Comparison of ENCODE assay signal across 27 cellular contexts in genomic region chr5:180340856-180341255, GRCh38. TPM values are rescaled to one million over a fixed set of nuclear protein-coding genes. Genes with fewer than 3 reads are reported as not detected.
DNase-seq lines count a peak whose midpoint lies in the region; ATAC-seq, FAIRE-seq and TF ChIP-seq lines count a peak whose summit lies in the region.
"Had no signal": no experiment of that assay in that cellular context is flagged by ENCODE, and none has a peak within 500 bp of the region (broad histone marks: within the 10 kb centered on the region; RNA-seq: fewer than 3 reads in every experiment).

No MANE protein-coding gene starts in this region.

- no peak overlapping the region for H3K4ac ChIP-seq in IMR-90 (ENCODE audit: low read depth, low read length)
- H3K4ac ChIP-seq in H1 (replicated peaks; ENCODE audit: insufficient read length, low read depth, low read length), result no peak overlapping the region

- no peaks in the 10 kb centered on the region for H3K9me3 Mint-ChIP-seq in activated CD8-positive, alpha-beta memory T cell treated with anti-CD3 and anti-CD28 coated beads, Interleukin-2, amount 10 ng/mL, durations not matched to agents 7 days and 5 days (ENCODE audit: low read depth)
- H3K9me3 Mint-ChIP-seq: activated naive CD8-positive, alpha-beta T cell treated with anti-CD3 and anti-CD28 coated beads, Interleukin-2, amount 10 ng/mL, durations not matched to agents 7 days and 5 days; brain; T-cell had no signal

- H3K9ac ChIP-seq in IMR-90 (ENCODE audit: low read depth, low read length) (no peak overlapping the region), H1 (replicated peaks in 1 of 4; ENCODE audit: extremely low read depth in 1 of 4, low read depth in 3 of 4, low read length in 3 of 4) (no peak overlapping the region)

- H4K20me1 ChIP-seq in IMR-90 (ENCODE audit: insufficient read depth, low read length), result peaks cover 7% of the 10 kb centered on the region; the same call in 1 of the 2 replicates
- H4K20me1 ChIP-seq in H1 (replicated peaks in 1 of 2; ENCODE audit: control insufficient read depth in 1 of 2, insufficient read depth in 2 of 2, low read length in 2 of 2), result peaks cover 0 to 4% of the 10 kb centered on the region in 2 experiments

- H2BK20ac ChIP-seq in IMR-90 (ENCODE audit: low read depth, low read length), result no peak overlapping the region
- H2BK20ac ChIP-seq in H1 (ENCODE audit: low read length), result no peak overlapping the region

- no peak overlapping the region for H2BK15ac ChIP-seq in IMR-90 (ENCODE audit: low read depth, low read length)
- H2BK15ac ChIP-seq in H1 (ENCODE audit: low read length), result no peak overlapping the region

- H2BK12ac ChIP-seq in H1 (ENCODE audit: low read depth, low read length), result no peak overlapping the region

- intact Hi-C loops in IMR-90 (cut with micrococcal nuclease), result no loop called here

- H3K27me3 Mint-ChIP-seq in activated CD8-positive, alpha-beta memory T cell treated with anti-CD3 and anti-CD28 coated beads, Interleukin-2, amount 10 ng/mL, durations not matched to agents 7 days and 5 days, result peaks cover 10% of the 10 kb centered on the region
- H3K27me3 Mint-ChIP-seq: brain had no signal

- POLR2A ChIA-PET in IMR-90 (lab: Charles Lee; ENCODE audit: unreplicated experiment), result no interaction called here
- POLR2A ChIA-PET in H1 (lab: Charles Lee; ENCODE audit: partially characterized antibody), result interaction anchor here (10.4 kb wide), 1 partner anchor 8 kb away, joined by 146 read pairs; no protein-coding TSS in a partner anchor

- TF ChIP-seq CTCF in IMR-90 (conservative IDR thresholded peaks at IDR 0.05; ENCODE audit: low read depth, low read length) (no peak), H1 (IDR thresholded peaks at IDR 0.05; ENCODE audit: control extremely low read depth in 1 of 3, insufficient read depth in 1 of 3, low read depth in 1 of 3, low read length in 3 of 3) (no peak)

- peak; percentile 78 for ATAC-seq in IMR-90 (ENCODE audit: low read depth)
- no peak for ATAC-seq in activated CD8-positive, alpha-beta memory T cell treated with anti-CD3 and anti-CD28 coated beads, Interleukin-2, amount 10 ng/mL, durations not matched to agents 7 days and 5 days
- no peak for ATAC-seq in HG03196 (IDR thresholded peaks at IDR 0.05; ENCODE audit: unreplicated experiment)
- no peak for ATAC-seq in GM18870 (IDR thresholded peaks at IDR 0.05; ENCODE audit: unreplicated experiment)
- ATAC-seq: GM12878; naive thymus-derived CD4-positive, alpha-beta T cell; T-cell had no signal

- no peak overlapping the region for H2BK5ac ChIP-seq in IMR-90 (ENCODE audit: low read depth, low read length, poor library complexity, severe bottlenecking)
- H2BK5ac ChIP-seq in H1 (ENCODE audit: low read depth, low read length), result no peak overlapping the region

- no peaks in the 10 kb centered on the region for H3K9me3 ChIP-seq in IMR-90 (ENCODE audit: control insufficient read depth, insufficient read depth, low read length)
- no peaks in the 10 kb centered on the region for H3K9me3 ChIP-seq in H1 (ENCODE audit: insufficient read depth in 2 of 2, low read depth in 1 of 2, low read length in 1 of 2)
- H3K9me3 ChIP-seq in muscle layer of duodenum (ENCODE audit: control insufficient read depth in 1 of 2, low read length in 2 of 2), result no peaks in the 10 kb centered on the region
- H3K9me3 ChIP-seq: right atrium auricular region, suprapubic skin had no signal

- H3K4me1 Mint-ChIP-seq in activated CD8-positive, alpha-beta memory T cell treated with anti-CD3 and anti-CD28 coated beads, Interleukin-2, amount 10 ng/mL, durations not matched to agents 7 days and 5 days, result no peaks in the 10 kb centered on the region
- H3K4me1 Mint-ChIP-seq: activated naive CD8-positive, alpha-beta T cell treated with anti-CD3 and anti-CD28 coated beads, Interleukin-2, amount 10 ng/mL, durations not matched to agents 7 days and 5 days; CD4-positive, CD25-positive, alpha-beta regulatory T cell; naive thymus-derived CD4-positive, alpha-beta T cell; T-cell had no signal

- H3K79me1 ChIP-seq in IMR-90 (ENCODE audit: low read depth in 1 of 2, low read length in 2 of 2) (peaks cover 0 to 22% of the 10 kb centered on the region in 2 experiments; a peak in 3 of 4 replicates), H1 (ENCODE audit: low read depth, low read length) (peaks cover 12% of the 10 kb centered on the region)

- H3K23ac ChIP-seq in IMR-90 (ENCODE audit: low read depth, low read length) (no peak overlapping the region), H1 (ENCODE audit: insufficient read length) (no peak overlapping the region)

- H4K5ac ChIP-seq in IMR-90 (ENCODE audit: low read depth, low read length) (no peak overlapping the region), H1 (ENCODE audit: insufficient read length, low read depth, low read length) (peak overlapping the region; percentile 41)

- no peak overlapping the region for H2AFZ ChIP-seq in IMR-90 (replicated peaks; ENCODE audit: low read length, poor library complexity)
- H2AFZ ChIP-seq in H1 (ENCODE audit: low read length), result no peak overlapping the region

- H3K9me1 ChIP-seq in IMR-90 (ENCODE audit: insufficient read depth, low read length), result peaks cover 7% of the 10 kb centered on the region; the same call in 1 of the 2 replicates

- no peak overlapping the region for H4K91ac ChIP-seq in IMR-90 (ENCODE audit: insufficient read depth, low read depth, low read length)
- no peak overlapping the region for H4K91ac ChIP-seq in H1 (replicated peaks; ENCODE audit: insufficient read length, low read length)

- H3K56ac ChIP-seq in IMR-90 (ENCODE audit: extremely low read depth, insufficient read depth, low read length) (no peak overlapping the region), H1 (replicated peaks; ENCODE audit: insufficient read length, low read depth, low read length) (no peak overlapping the region)

- no peak overlapping the region for H3K27ac Mint-ChIP-seq in activated CD8-positive, alpha-beta memory T cell treated with anti-CD3 and anti-CD28 coated beads, Interleukin-2, amount 10 ng/mL, durations not matched to agents 7 days and 5 days
- H3K27ac Mint-ChIP-seq: activated naive CD8-positive, alpha-beta T cell treated with anti-CD3 and anti-CD28 coated beads, Interleukin-2, amount 10 ng/mL, durations not matched to agents 7 days and 5 days; brain; CD4-positive, CD25-positive, alpha-beta regulatory T cell; naive thymus-derived CD4-positive, alpha-beta T cell; T-cell had no signal

- H2AK9ac ChIP-seq in IMR-90 (replicated peaks; ENCODE audit: low read depth, low read length, poor library complexity), result no peak overlapping the region

- no peak overlapping the region for H3K4me3 Mint-ChIP-seq in activated CD8-positive, alpha-beta memory T cell treated with anti-CD3 and anti-CD28 coated beads, Interleukin-2, amount 10 ng/mL, durations not matched to agents 7 days and 5 days
- H3K4me3 Mint-ChIP-seq: activated naive CD8-positive, alpha-beta T cell treated with anti-CD3 and anti-CD28 coated beads, Interleukin-2, amount 10 ng/mL, durations not matched to agents 7 days and 5 days; brain; CD4-positive, CD25-positive, alpha-beta regulatory T cell; naive thymus-derived CD4-positive, alpha-beta T cell; T-cell had no signal

- H2BK120ac ChIP-seq in IMR-90 (ENCODE audit: low read depth, low read length), result no peak overlapping the region
- H2BK120ac ChIP-seq in H1 (replicated peaks; ENCODE audit: low read depth, low read length), result no peak overlapping the region

- H3K4me1 ChIP-seq in IMR-90 (ENCODE audit: control insufficient read depth, insufficient read depth, low read length) (peaks cover 7% of the 10 kb centered on the region; the same call in 1 of the 2 replicates), H1 (replicated peaks in 1 of 4; ENCODE audit: control insufficient read depth in 3 of 4, insufficient read depth in 4 of 4, low read length in 3 of 4) (peaks cover 22 to 43% (median 31%) of the 10 kb centered on the region in 4 experiments), muscle layer of duodenum (ENCODE audit: control insufficient read depth in 1 of 2, insufficient read depth in 2 of 2, low read length in 2 of 2) (peaks cover 0 to 12% of the 10 kb centered on the region in 2 donors)

- H3K27me3 ChIP-seq in IMR-90 (ENCODE audit: control insufficient read depth, insufficient read depth, low read length), result no peaks in the 10 kb centered on the region
- H3K27me3 ChIP-seq in H1 (replicated peaks in 1 of 4; ENCODE audit: control insufficient read depth in 3 of 4, extremely low read depth in 1 of 4, insufficient read depth in 3 of 4, low read length in 3 of 4), result no peaks in the 10 kb centered on the region
- no peaks in the 10 kb centered on the region for H3K27me3 ChIP-seq in muscle layer of duodenum (ENCODE audit: low read depth, low read length)
- H3K27me3 ChIP-seq: right atrium auricular region, suprapubic skin had no signal

- no peak overlapping the region for H3K27ac ChIP-seq in IMR-90 (ENCODE audit: insufficient read depth, low read length)
- no peak overlapping the region for H3K27ac ChIP-seq in H1 (ENCODE audit: low read depth, low read length)
- peak overlapping the region; percentile 8 for H3K27ac ChIP-seq in muscle layer of duodenum (ENCODE audit: low read length)
- H3K27ac ChIP-seq: coronary artery, right atrium auricular region, suprapubic skin had no signal

- TF ChIP-seq POLR2A in IMR-90 (IDR thresholded peaks at IDR 0.05; ENCODE audit: low read depth, low read length), result no peak
- TF ChIP-seq POLR2A in H1 (IDR thresholded peaks at IDR 0.05; ENCODE audit: control extremely low read depth in 1 of 2, low read depth in 2 of 2, low read length in 2 of 2), result no peak

- dilution Hi-C loops in IMR-90 (cut with HindIII; ENCODE audit: low sequenced_read_pairs, unreplicated experiment), result no loop called here

- H3K23me2 ChIP-seq in H1 (ENCODE audit: low read depth, low read length), result peaks cover 2% of the 10 kb centered on the region; the same call in 1 of the 2 replicates

- no peak overlapping the region for H2AK5ac ChIP-seq in IMR-90 (ENCODE audit: low read depth, low read length)
- no peak overlapping the region; the same call in 1 of the 2 replicates for H2AK5ac ChIP-seq in H1 (ENCODE audit: low read depth, low read length)

- WGBS in IMR-90 (ENCODE audit: extremely low coverage in 2 of 2, insufficient read length in 1 of 2), 2 experiments, result 83% methylated on average over 3 of the region's 9 CpGs; no CpG with 5 or more reads in 1 of the 2 experiments
- 92% methylated on average over 9 of the region's 9 CpGs; no CpG with 5 or more reads in 1 of the 2 experiments for WGBS in H1 (ENCODE audit: extremely low coverage in 1 of 2, insufficient coverage in 1 of 2, insufficient read length in 1 of 2, insufficient replicate concordance in 2 of 2, low coverage in 1 of 2, low lambda C conversion rate in 2 of 2, missing lambda C conversion rate in 1 of 2), 2 experiments

- no peaks in the 10 kb centered on the region for H3K36me3 Mint-ChIP-seq in activated CD8-positive, alpha-beta memory T cell treated with anti-CD3 and anti-CD28 coated beads, Interleukin-2, amount 10 ng/mL, durations not matched to agents 7 days and 5 days
- H3K36me3 Mint-ChIP-seq: activated naive CD8-positive, alpha-beta T cell treated with anti-CD3 and anti-CD28 coated beads, Interleukin-2, amount 10 ng/mL, durations not matched to agents 7 days and 5 days; CD4-positive, CD25-positive, alpha-beta regulatory T cell; naive thymus-derived CD4-positive, alpha-beta T cell; T-cell had no signal

- CTCF ChIA-PET in IMR-90 (lab: Yijun Ruan, JAX), result no interaction called here
- CTCF ChIA-PET in H1 (lab: Charles Lee; ENCODE audit: partially characterized antibody), result interaction anchor here (1.4 to 4.3 kb wide), 6 partner anchors 9 to 130 kb away, joined by 3 to 29 read pairs (median 10); no protein-coding TSS in a partner anchor
- CTCF ChIA-PET in activated CD8-positive, alpha-beta memory T cell treated with anti-CD3 and anti-CD28 coated beads, Interleukin-2, amount 10 ng/mL, durations not matched to agents 7 days and 5 days (lab: Charles Lee), result interaction anchor here (5.7 kb wide), 1 partner anchor 12 kb away, joined by 24 read pairs; no protein-coding TSS in a partner anchor

- no peak for TF ChIP-seq EP300 in H1 (IDR thresholded peaks at IDR 0.05; ENCODE audit: borderline replicate concordance in 1 of 2, low read depth in 2 of 2, low read length in 2 of 2)

- BruUV-seq in IMR-90 (replicated peaks; lab: Mats Ljungman, UMichigan), result no TSS peak

- H3K4me3 ChIP-seq in IMR-90 (ENCODE audit: insufficient read depth, low read depth, low read length), result no peak overlapping the region
- H3K4me3 ChIP-seq in H1 (ENCODE audit: extremely low read depth in 1 of 4, insufficient read depth in 2 of 4, low read depth in 3 of 4, low read length in 4 of 4), result no peak overlapping the region
- H3K4me3 ChIP-seq in muscle layer of duodenum (ENCODE audit: low read depth in 1 of 2, low read length in 2 of 2), result no peak overlapping the region
- H3K4me3 ChIP-seq: coronary artery, GM12878, right atrium auricular region, suprapubic skin had no signal

- no peak overlapping the region for H3K18ac ChIP-seq in IMR-90 (ENCODE audit: low read depth, low read length)
- no peak overlapping the region; the same call in 1 of the 2 replicates for H3K18ac ChIP-seq in H1 (ENCODE audit: extremely low read depth, low read length)

- peak; percentile 44 for DNase-seq in AG08395 (ENCODE audit: low spot score)
- DNase-seq in IMR-90, result peak; percentile 58
- no peak for DNase-seq in H1 (ENCODE audit: low read depth in 1 of 2, low spot score in 2 of 2)
- no peak for DNase-seq in activated CD8-positive, alpha-beta memory T cell treated with anti-CD3 and anti-CD28 coated beads, Interleukin-2, amount 10 ng/mL, durations not matched to agents 7 days and 5 days
- DNase-seq in NCI-H2196 treated with DMSO at 0.1 percent for 48 hours (lab: John Stamatoyannopoulos, UW; ENCODE audit: unreplicated experiment), result no peak
- DNase-seq: activated CD4-positive, alpha-beta T cell treated with anti-CD3 and anti-CD28 coated beads for 48 hours; activated naive CD8-positive, alpha-beta T cell treated with anti-CD3 and anti-CD28 coated beads, Interleukin-2, amount 10 ng/mL, durations not matched to agents 7 days and 5 days; CD4-positive, CD25-positive, alpha-beta regulatory T cell; HCEC 1CT; hippocampal formation; mammary epithelial cell; MM.1S; naive thymus-derived CD4-positive, alpha-beta T cell; NCI-H2171 treated with DMSO at 0.1 percent for 48 hours; NCI-H69; stimulated activated CD4-positive, alpha-beta T cell treated with anti-CD3 and anti-CD28 coated beads, Interleukin-15, amount 100 ng/mL, for 24 hours; T-cell had no signal

- in situ Hi-C loops in IMR-90 (cut with MboI; ENCODE audit: low sequenced_read_pairs), result no loop called here

- no peak overlapping the region for H3K14ac ChIP-seq in IMR-90 (replicated peaks; ENCODE audit: low read depth, low read length)
- no peak overlapping the region for H3K14ac ChIP-seq in H1 (ENCODE audit: insufficient read length)

- H4K8ac ChIP-seq in IMR-90 (ENCODE audit: low read depth in 2 of 2, low read length in 2 of 2) (no peak overlapping the region), H1 (ENCODE audit: extremely low read depth, insufficient read depth, low read length) (no peak overlapping the region; the same call in 1 of the 2 replicates)

- no peak overlapping the region for H3K4me2 ChIP-seq in IMR-90 (ENCODE audit: low read depth, low read length)
- H3K4me2 ChIP-seq in H1 (ENCODE audit: insufficient read depth in 1 of 2, low read depth in 2 of 2, low read length in 2 of 2), result no peak overlapping the region

- no peak for FAIRE-seq in H1 (lab: Jason Lieb, UNC)
- FAIRE-seq: GM12878, keratinocyte, urothelium cell line had no signal

- TF ChIP-seq RAD21 in IMR-90 (IDR thresholded peaks at IDR 0.05; ENCODE audit: low read length), result no peak
- no peak for TF ChIP-seq RAD21 in H1 (IDR thresholded peaks at IDR 0.05 in 1 of 2, conservative IDR thresholded peaks at IDR 0.05 in 1 of 2; ENCODE audit: low read depth in 2 of 2, low read length in 2 of 2)

- H3K79me2 ChIP-seq in H1 (ENCODE audit: control insufficient read depth in 1 of 2, insufficient read depth in 2 of 2, low read length in 2 of 2), result peaks cover 8 to 47% of the 10 kb centered on the region in 2 experiments; a peak in 3 of 4 replicates

- H3K36me3 ChIP-seq in IMR-90 (ENCODE audit: control insufficient read depth, insufficient read depth, low read length) (peaks cover 11% of the 10 kb centered on the region), H1 (ENCODE audit: control insufficient read depth in 2 of 4, insufficient read depth in 4 of 4, low read length in 3 of 4) (peaks cover 4 to 24% (median 17%) of the 10 kb centered on the region in 4 experiments), muscle layer of duodenum (ENCODE audit: control insufficient read depth in 1 of 2, insufficient read depth in 2 of 2, low read length in 2 of 2) (peaks cover 0 to 14% of the 10 kb centered on the region in 2 donors)

RNA-seq across cellular contexts. Expression of gene GFPT2, which starts 12.3 kb away (rescaled TPM):
- 20.6 and 20.8 TPM in 2 replicates for total RNA-seq in IMR-90 (2012; rRNA removed)
- polyA plus RNA-seq in IMR-90 (2012; rRNA removed), result 17.7 and 20.3 TPM in 2 replicates
- polyA plus RNA-seq in IMR-90 (2012; cell fraction: cytosol; rRNA removed), result 11.8 and 14.2 TPM in 2 replicates
- polyA plus RNA-seq in IMR-90 (2012; cell fraction: nucleus; rRNA removed; ENCODE audit: low replicate concordance), result 18.2 and 28.4 TPM in 2 replicates
- total RNA-seq in H1 (2021; fragmentation: NEBNext Ultra II Directional; extraction: Animal tissue kit (Norgen Biotek cat#: 25700)), result 141 and 143 TPM in 2 replicates
- polyA plus RNA-seq in H1 (2011; rRNA removed), result 83.7 and 90.0 TPM in 2 replicates
- polyA plus RNA-seq in H1 (2011; cell fraction: cytosol; rRNA removed), result 101 TPM
- polyA plus RNA-seq in H1 (2011; cell fraction: nucleus; rRNA removed), result 136 TPM
- 78.6 to 104 TPM (median 83.3 TPM) in 4 replicates for polyA plus RNA-seq in H1 (2012, experiment 1 of 2)
- 47.5 TPM for polyA plus RNA-seq in H1 (2012, experiment 2 of 2)
- polyA plus RNA-seq in H1 (2013, experiment 1 of 2), result 73.7 TPM
- 66.5 TPM for polyA plus RNA-seq in H1 (2013, experiment 2 of 2)
- polyA minus RNA-seq in H1 (2011; rRNA and poly(A)+ RNA removed), result 118 and 127 TPM in 2 replicates
- 56.6 TPM for polyA minus RNA-seq in H1 (2011; cell fraction: cytosol; rRNA and poly(A)+ RNA removed)
- 80.8 TPM for polyA minus RNA-seq in H1 (2011; cell fraction: nucleus; rRNA and poly(A)+ RNA removed)
- under 1 TPM; 0.15 to 0.37 TPM for total RNA-seq in activated CD8-positive, alpha-beta memory T cell treated with anti-CD3 and anti-CD28 coated beads, Interleukin-2, amount 10 ng/mL, durations not matched to agents 7 days and 5 days
- total RNA-seq: CD4-positive, CD25-positive, alpha-beta regulatory T cell had no signal
- polyA plus RNA-seq: keratinocyte; naive thymus-derived CD4-positive, alpha-beta T cell had no signal

RNA-seq across cellular contexts. Expression of gene MAPK9, which starts 49.0 kb away (rescaled TPM):
- 22.9 and 27.8 TPM in 2 replicates for total RNA-seq in IMR-90 (2012; rRNA removed)
- 20.1 and 23.3 TPM in 2 replicates for polyA plus RNA-seq in IMR-90 (2012; rRNA removed)
- 6.6 and 13.4 TPM in 2 replicates for polyA plus RNA-seq in IMR-90 (2012; cell fraction: cytosol; rRNA removed)
- polyA plus RNA-seq in IMR-90 (2012; cell fraction: nucleus; rRNA removed; ENCODE audit: low replicate concordance), result 8.1 and 28.5 TPM in 2 replicates
- 37.9 and 43.7 TPM in 2 replicates for total RNA-seq in H1 (2021; fragmentation: NEBNext Ultra II Directional; extraction: Animal tissue kit (Norgen Biotek cat#: 25700))
- polyA plus RNA-seq in H1 (2011; rRNA removed), result 18.3 and 22.3 TPM in 2 replicates
- polyA plus RNA-seq in H1 (2011; cell fraction: cytosol; rRNA removed), result 27.1 TPM
- polyA plus RNA-seq in H1 (2011; cell fraction: nucleus; rRNA removed), result 16.9 TPM
- polyA plus RNA-seq in H1 (2012, experiment 1 of 2), result 20.5 to 30.0 TPM (median 24.3 TPM) in 4 replicates
- 2.9 TPM for polyA plus RNA-seq in H1 (2012, experiment 2 of 2)
- 21.8 TPM for polyA plus RNA-seq in H1 (2013, experiment 1 of 2)
- 22.3 TPM for polyA plus RNA-seq in H1 (2013, experiment 2 of 2)
- polyA minus RNA-seq in H1 (2011; rRNA and poly(A)+ RNA removed), result 47.8 and 64.8 TPM in 2 replicates
- 17.2 TPM for polyA minus RNA-seq in H1 (2011; cell fraction: cytosol; rRNA and poly(A)+ RNA removed)
- polyA minus RNA-seq in H1 (2011; cell fraction: nucleus; rRNA and poly(A)+ RNA removed), result 28.5 TPM
- total RNA-seq in activated CD8-positive, alpha-beta memory T cell treated with anti-CD3 and anti-CD28 coated beads, Interleukin-2, amount 10 ng/mL, durations not matched to agents 7 days and 5 days, result 10 to 100 TPM; 40.9 to 44.4 TPM

Comparison
In these comparisons a context has a peak if more than half of its experiments do, and no peak if none do; other contexts are left out.
1. DNase-seq: peak in AG08395 (single experiment) and IMR-90 (single experiment); none in H1 (0 of 2), activated CD8-positive, alpha-beta memory T cell treated with anti-CD3 and anti-CD28 coated beads, Interleukin-2, amount 10 ng/mL, durations not matched to agents 7 days and 5 days (single experiment) and NCI-H2196 treated with DMSO at 0.1 percent for 48 hours (single experiment).
2. RNA of gene GFPT2, which starts 12.3 kb away (total RNA-seq): 141 to 143 TPM in H1 and 20.6 to 20.8 TPM in IMR-90; 0.15 to 0.37 TPM in activated CD8-positive, alpha-beta memory T cell treated with anti-CD3 and anti-CD28 coated beads, Interleukin-2, amount 10 ng/mL, durations not matched to agents 7 days and 5 days; every median in the first group is over 10 times any median in the second.